In genomic region chr2:51780353-51780752, GRCh38 we compare ENCODE assay signal across 8 cellular contexts.
"Had no signal": no experiment of that assay in that cellular context is flagged by ENCODE, and none has a peak within 500 bp of the region (broad histone marks: within the 10 kb centered on the region; RNA-seq: fewer than 3 reads in every experiment).

No MANE protein-coding gene starts in this region.

- H3K4me1 ChIP-seq: HAP-1 had no signal

- H3K36me3 ChIP-seq: HAP-1 had no signal

- H3K9me3 ChIP-seq: HAP-1 had no signal

- H3K4me3 ChIP-seq: GM23248, HAP-1 had no signal

- ATAC-seq: HCT116 had no signal

- H3K9ac ChIP-seq: GM23248 had no signal

- H3K27ac ChIP-seq: GM23248, HL-60 had no signal

- DNase-seq: GM23248, GOT3, H7, HFFc6, IMR-90 had no signal

- H2AFZ ChIP-seq: GM23248 had no signal
